8 cellular contexts compared by ENCODE assay signal in the genomic region with DNA sequence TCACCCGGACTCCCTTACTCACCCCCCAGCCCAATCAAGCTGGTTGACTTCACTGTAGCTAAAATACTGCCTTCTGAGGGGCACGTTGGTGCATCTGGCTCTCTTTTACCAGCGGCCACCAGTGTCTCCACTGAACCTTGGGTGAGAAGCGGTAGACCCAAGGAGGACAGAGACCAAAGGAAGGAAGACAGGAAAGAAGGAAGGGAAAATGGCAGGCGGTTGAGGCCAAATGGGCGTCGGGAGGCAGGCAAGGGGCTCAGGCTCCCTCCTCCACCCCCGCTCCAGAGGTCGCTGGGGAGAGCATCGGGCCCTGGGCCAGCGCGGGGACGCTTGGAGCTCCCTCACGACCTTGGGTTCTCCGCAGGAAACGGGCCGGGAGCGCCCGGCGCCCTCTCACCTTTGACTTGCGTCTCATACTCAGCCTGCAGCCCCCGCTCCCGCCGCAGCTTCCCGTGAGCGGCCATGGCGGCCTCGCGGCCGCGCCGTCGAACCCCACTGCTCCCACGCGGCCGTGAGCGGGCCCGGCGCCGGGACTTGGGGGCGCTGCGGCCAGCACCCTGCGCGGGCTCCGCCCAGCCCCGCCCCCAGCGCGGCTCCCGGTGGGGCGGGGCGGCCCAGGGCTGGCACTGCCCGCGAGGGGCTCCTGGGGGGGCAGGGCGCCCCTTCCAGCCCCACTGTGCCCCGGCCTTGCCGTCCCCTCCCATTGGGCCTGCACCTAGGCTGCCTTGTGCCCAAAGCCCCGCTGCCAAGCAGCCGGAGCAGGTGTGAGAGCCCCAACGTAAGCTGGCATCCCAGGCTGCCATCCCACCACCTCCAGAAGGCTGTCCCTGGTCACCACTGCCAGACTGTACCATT. TPM values are rescaled to one million over a fixed set of nuclear protein-coding genes. Genes with fewer than 3 reads are reported as not detected.
DNase-seq lines count a peak whose midpoint lies in the region; ATAC-seq and TF ChIP-seq lines count a peak whose summit lies in the region.

A gene (minus strand): TSS at position 526 of the 855 bp plus-strand sequence. CDS start 62 bp downstream, at position 464.

- no peaks in the 10 kb centered on the region for H3K9me3 Mint-ChIP-seq in activated naive CD8-positive, alpha-beta T cell treated with anti-CD3 and anti-CD28 coated beads, Interleukin-2, amount 10 ng/mL, durations not matched to agents 7 days and 5 days

- peak; percentile 3 for ATAC-seq in activated naive CD8-positive, alpha-beta T cell treated with anti-CD3 and anti-CD28 coated beads, Interleukin-2, amount 10 ng/mL, durations not matched to agents 7 days and 5 days (ENCODE audit: low read depth)
- ATAC-seq in GM18519 (IDR thresholded peaks at IDR 0.05; ENCODE audit: low FRiP score, unreplicated experiment) (no peak), GM21576 (IDR thresholded peaks at IDR 0.05; ENCODE audit: unreplicated experiment) (no peak), HG02571 (IDR thresholded peaks at IDR 0.05; ENCODE audit: unreplicated experiment) (no peak)

- TF ChIP-seq CTCF in GM13977 (IDR thresholded peaks at IDR 0.05; ENCODE audit: extremely low read depth, insufficient read depth, missing control alignments), result peak; percentile 6

- H3K9me3 ChIP-seq in NT2/D1 (ENCODE audit: insufficient read depth, low read length), result no peaks in the 10 kb centered on the region
- no peaks in the 10 kb centered on the region for H3K9me3 ChIP-seq in iPS-20b (ENCODE audit: insufficient read depth, low read depth, low read length)

- H3K4me1 ChIP-seq in NT2/D1 (ENCODE audit: insufficient read depth, insufficient read length) (no peaks in the 10 kb centered on the region), iPS-20b (ENCODE audit: insufficient read depth, low read length) (peaks cover 2% of the 10 kb centered on the region; the same call in 1 of the 2 replicates)

- DNase-seq in GM13977 (ENCODE audit: low spot score) (peak; percentile 62), NT2/D1 (ENCODE audit: low read depth, low spot score) (no peak)
- peak; percentile 75 for DNase-seq in activated naive CD8-positive, alpha-beta T cell treated with anti-CD3 and anti-CD28 coated beads, Interleukin-2, amount 10 ng/mL, durations not matched to agents 7 days and 5 days
- DNase-seq in stimulated activated CD4-positive, alpha-beta T cell treated with anti-CD3 and anti-CD28 coated beads, Interleukin-2, amount 100 ng/mL, for 24 hours, result peak; percentile 44 to 61

- H3K4me1 Mint-ChIP-seq in activated naive CD8-positive, alpha-beta T cell treated with anti-CD3 and anti-CD28 coated beads, Interleukin-2, amount 10 ng/mL, durations not matched to agents 7 days and 5 days, result peaks cover 19% of the 10 kb centered on the region

- H3K27me3 Mint-ChIP-seq in activated naive CD8-positive, alpha-beta T cell treated with anti-CD3 and anti-CD28 coated beads, Interleukin-2, amount 10 ng/mL, durations not matched to agents 7 days and 5 days, result no peaks in the 10 kb centered on the region

- in situ Hi-C loops in GM13977 (cut with MboI; ENCODE audit: low pct_unique_long_range_greater_than_20kb, low sequenced_read_pairs, unreplicated experiment), result loop anchor here (25.0 kb wide), 1 partner anchor 964 kb away; no protein-coding TSS in a partner anchor

- peak within 1 kb of the TSS; percentile 97 for H3K4me3 Mint-ChIP-seq in activated naive CD8-positive, alpha-beta T cell treated with anti-CD3 and anti-CD28 coated beads, Interleukin-2, amount 10 ng/mL, durations not matched to agents 7 days and 5 days

- H3K27me3 ChIP-seq in NT2/D1 (ENCODE audit: insufficient read depth, insufficient read length) (no peaks in the 10 kb centered on the region), iPS-20b (ENCODE audit: insufficient read depth, low read length) (no peaks in the 10 kb centered on the region; the same call in 1 of the 2 replicates)

- H3K36me3 Mint-ChIP-seq in activated naive CD8-positive, alpha-beta T cell treated with anti-CD3 and anti-CD28 coated beads, Interleukin-2, amount 10 ng/mL, durations not matched to agents 7 days and 5 days, result peaks cover 23% of the 10 kb centered on the region

- peak within 1 kb of the TSS; percentile 82 for H3K9ac ChIP-seq in NT2/D1 (ENCODE audit: insufficient read length, low read depth)
- H3K9ac ChIP-seq in iPS-20b (ENCODE audit: low read depth, low read length), result peak within 1 kb of the TSS; percentile 88; the same call in 1 of the 2 replicates

- H3K36me3 ChIP-seq in NT2/D1 (ENCODE audit: insufficient read depth, insufficient read length, low read length) (peaks cover 17% of the 10 kb centered on the region), iPS-20b (ENCODE audit: insufficient read depth, low read depth, low read length) (peaks cover 4% of the 10 kb centered on the region; the same call in 1 of the 2 replicates)

- POLR2A ChIA-PET in activated naive CD8-positive, alpha-beta T cell treated with anti-CD3 and anti-CD28 coated beads, Interleukin-2, amount 10 ng/mL, durations not matched to agents 7 days and 5 days (lab: Charles Lee), result interaction anchor here (0.8 to 9.1 kb wide), 15 partner anchors 11 to 199 kb away, joined by 3 to 185 read pairs (median 8); a partner anchor contains a TSS

- H3K27ac ChIP-seq in iPS-20b (ENCODE audit: low read length), result peak within 1 kb of the TSS; percentile 89

- H3K4me3 ChIP-seq in NT2/D1 (ENCODE audit: insufficient read length, low read depth) (peak within 1 kb of the TSS; percentile 50), iPS-20b (ENCODE audit: low read length) (peak within 1 kb of the TSS; percentile 80)

- H3K27ac Mint-ChIP-seq in activated naive CD8-positive, alpha-beta T cell treated with anti-CD3 and anti-CD28 coated beads, Interleukin-2, amount 10 ng/mL, durations not matched to agents 7 days and 5 days, result peak within 1 kb of the TSS; percentile 98

RNA-seq across cellular contexts. Expression of the gene that starts here (rescaled TPM):
- 100 to 1,000 TPM; 341 to 356 TPM for total RNA-seq in activated naive CD8-positive, alpha-beta T cell treated with anti-CD3 and anti-CD28 coated beads, Interleukin-2, amount 10 ng/mL, durations not matched to agents 7 days and 5 days
